16 cellular contexts compared by ENCODE assay signal in the genomic region with DNA sequence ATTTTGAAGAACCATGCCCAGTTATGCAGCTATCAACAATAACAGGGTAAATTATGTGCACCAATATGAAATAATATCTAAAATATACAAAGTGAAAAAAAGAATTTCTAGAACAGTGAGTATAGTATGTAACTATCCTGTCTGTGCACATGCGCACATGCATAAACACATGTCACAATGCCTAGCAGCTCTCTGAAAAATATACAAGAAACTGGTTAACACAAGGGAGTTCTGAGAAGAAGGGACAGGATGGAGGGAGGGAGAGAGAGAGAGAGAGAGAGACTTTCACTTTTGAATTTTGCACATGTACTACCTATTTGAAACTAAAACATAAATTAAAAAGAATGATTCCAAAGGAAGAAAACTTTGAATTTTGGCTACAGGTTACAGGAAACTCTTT.
"Had no signal": no experiment of that assay in that cellular context is flagged by ENCODE, and none has a peak within 500 bp of the region (broad histone marks: within the 10 kb centered on the region; RNA-seq: fewer than 3 reads in every experiment).

No MANE protein-coding gene starts in this region.

- FAIRE-seq: keratinocyte had no signal

- H3K9me3 ChIP-seq: lower lobe of right lung, thyroid gland had no signal

- H3K4me3 ChIP-seq: cardiac muscle cell, lower lobe of right lung, thyroid gland had no signal

- H3K9me3 Mint-ChIP-seq: activated naive CD4-positive, alpha-beta T cell treated with anti-CD3 and anti-CD28 coated beads for 36 hours; WTC11 had no signal

- H3K36me3 Mint-ChIP-seq: WTC11 had no signal

- H3K36me3 ChIP-seq: cardiac muscle cell, lower lobe of right lung, thyroid gland had no signal

- H3K4me3 Mint-ChIP-seq: activated naive CD4-positive, alpha-beta T cell treated with anti-CD3 and anti-CD28 coated beads for 36 hours; WTC11 had no signal

- DNase-seq: activated CD4-positive, alpha-beta T cell treated with anti-CD3 and anti-CD28 coated beads for 4 hours; activated naive CD4-positive, alpha-beta T cell treated with anti-CD3 and anti-CD28 coated beads for 36 hours; amniotic stem cell; foreskin keratinocyte; glutamatergic neuron; hippocampal formation; lower lobe of right lung; occipital lobe; retina; stimulated activated CD4-positive, alpha-beta T cell treated with anti-CD3 and anti-CD28 coated beads, Interleukin-12 subunit alpha, Interleukin-12 subunit beta, amount 100 ng/mL, for 4 hours; stimulated activated CD4-positive, alpha-beta T cell treated with anti-CD3 and anti-CD28 coated beads, Interleukin-1b, Interleukin-23, amount 100 ng/mL, for 48 hours; stimulated activated CD8-positive, alpha-beta memory T cell treated with anti-CD3 and anti-CD28 coated beads, Interleukin-4, amount 100 ng/mL, for 48 hours; thyroid gland had no signal

- H3K27ac Mint-ChIP-seq: activated naive CD4-positive, alpha-beta T cell treated with anti-CD3 and anti-CD28 coated beads for 36 hours; WTC11 had no signal

- H3K27me3 ChIP-seq: cardiac muscle cell, foreskin keratinocyte, thyroid gland had no signal

- H3K27ac ChIP-seq: cardiac muscle cell, foreskin keratinocyte, lower lobe of right lung, thyroid gland had no signal

- H3K4me1 ChIP-seq: foreskin keratinocyte, lower lobe of right lung, thyroid gland had no signal

- ATAC-seq: foreskin keratinocyte, lower lobe of right lung, WTC11 had no signal
